ENCODE assay signal across 19 cellular contexts in genomic region chr10:132948351-132948750, GRCh38. TPM values are rescaled to one million over a fixed set of nuclear protein-coding genes. Genes with fewer than 3 reads are reported as not detected.
"Had no signal": no experiment of that assay in that cellular context is flagged by ENCODE, and none has a peak within 500 bp of the region (broad histone marks: within the 10 kb centered on the region; RNA-seq: fewer than 3 reads in every experiment).

No MANE protein-coding gene starts in this region.

- ATAC-seq: K562 had no signal

- DNase-seq: Kasumi-1, MM.1S, NCI-H1092 treated with DMSO at 0.1 percent for 48 hours, NCI-H1436, NCI-H187, NCI-H2029, NCI-H2081 treated with DMSO at 0.1 percent for 48 hours, NCI-H2171, NCI-H226, NCI-H446, NCI-H510A, NCI-H524 treated with DMSO at 0.1 percent for 48 hours, NCI-H69, NCI-H774, Right ventricle myocardium superior, RPMI8226, SIG-M5 had no signal

RNA-seq across cellular contexts. Expression of gene CFAP46, which starts 6.0 kb away (rescaled TPM):
- total RNA-seq: K562, M059J had no signal
